ENCODE assay signal across 20 cellular contexts in genomic region chr6:119207973-119208725, GRCh38.
DNase-seq lines count a peak whose midpoint lies in the region; FAIRE-seq lines count a peak whose summit lies in the region.
"Had no signal": no experiment of that assay in that cellular context is flagged by ENCODE, and none has a peak within 500 bp of the region (broad histone marks: within the 10 kb centered on the region; RNA-seq: fewer than 3 reads in every experiment).

No MANE protein-coding gene starts in this region.

- CTCF ChIA-PET in CD4-positive, alpha-beta memory T cell (lab: Charles Lee; ENCODE audit: partially characterized antibody), result no interaction called here

- peaks cover 12 to 13% of the 10 kb centered on the region in 2 donors for H3K36me3 Mint-ChIP-seq in CD4-positive, alpha-beta memory T cell
- H3K36me3 Mint-ChIP-seq: brain had no signal

- intact Hi-C loops in CD4-positive, alpha-beta memory T cell (cut with micrococcal nuclease), result no loop called here

- H3K36me3 ChIP-seq in CD4-positive, alpha-beta memory T cell (ENCODE audit: insufficient read depth, low read length), result no peaks in the 10 kb centered on the region

- H3K27ac ChIP-seq in CD4-positive, alpha-beta memory T cell (ENCODE audit: low read depth, low read length), result no peak overlapping the region

- no peak overlapping the region for H3K27ac Mint-ChIP-seq in CD4-positive, alpha-beta memory T cell
- H3K27ac Mint-ChIP-seq: activated T-helper 1 cell treated with anti-CD3 and anti-CD28 coated beads, Interleukin-12 subunit alpha, Interleukin-12 subunit beta, Interleukin-2, Interleukin-4 antibody, amounts not matched to agents 30 ng/mL and 10 ng/mL and 1 ng/mL, durations not matched to agents 14 hours and 24 hours and 36 hours; CD4-positive, alpha-beta T cell; nephron had no signal

- H3K27me3 Mint-ChIP-seq in CD4-positive, alpha-beta memory T cell, result no peaks in the 10 kb centered on the region
- H3K27me3 Mint-ChIP-seq: brain; CD4-positive, alpha-beta T cell had no signal

- no peaks in the 10 kb centered on the region for H3K27me3 ChIP-seq in CD4-positive, alpha-beta memory T cell (ENCODE audit: insufficient read depth, low read length)
- H3K27me3 ChIP-seq: right lobe of liver had no signal

- no peak overlapping the region for H3K4me3 ChIP-seq in CD4-positive, alpha-beta memory T cell (ENCODE audit: low read length in 2 of 2)
- H3K4me3 ChIP-seq: right lobe of liver had no signal

- H3K4me1 Mint-ChIP-seq in CD4-positive, alpha-beta memory T cell, result peaks cover 0 to 5% (median 0%) of the 10 kb centered on the region in 4 donors

- POLR2A ChIA-PET in CD4-positive, alpha-beta memory T cell (lab: Charles Lee; ENCODE audit: partially characterized antibody), result no interaction called here

- DNase-seq in GM04503 (ENCODE audit: low read depth) (peak; percentile 31), NCI-H446 treated with DMSO at 0.1 percent for 48 hours (lab: John Stamatoyannopoulos, UW) (peak; percentile 8), renal cortical epithelial cell (ENCODE audit: low read depth) (peak; percentile 73), RPMI8226 (no peak), mesenteric fat pad (ENCODE audit: low spot score) (no peak)
- DNase-seq in CD4-positive, alpha-beta memory T cell, result no peak
- DNase-seq: activated CD4-positive, alpha-beta T cell treated with anti-CD3 and anti-CD28 coated beads for 48 hours; CD4-positive, alpha-beta T cell; hippocampal formation; left ventricle myocardium superior; NCI-H2171 treated with DMSO at 0.1 percent for 48 hours; right lobe of liver; stimulated activated naive CD4-positive, alpha-beta T cell treated with Interleukin-2 at 50 U/mL for 16 hours; T-helper 1 cell had no signal

- no peak overlapping the region for H3K4me3 Mint-ChIP-seq in CD4-positive, alpha-beta memory T cell
- H3K4me3 Mint-ChIP-seq: activated T-helper 1 cell treated with anti-CD3 and anti-CD28 coated beads, Interleukin-12 subunit alpha, Interleukin-12 subunit beta, Interleukin-2, Interleukin-4 antibody, amounts not matched to agents 30 ng/mL and 10 ng/mL and 1 ng/mL, durations not matched to agents 14 hours and 24 hours and 36 hours; brain; CD4-positive, alpha-beta T cell; nephron had no signal

- peak; percentile 90 for FAIRE-seq in endometrium (lab: Jason Lieb, UNC)
- FAIRE-seq: G401.6, H1 had no signal

- H3K9me3 ChIP-seq in CD4-positive, alpha-beta memory T cell (ENCODE audit: control insufficient read depth in 1 of 2, low read length in 2 of 2), result no peaks in the 10 kb centered on the region
- H3K9me3 ChIP-seq: right lobe of liver had no signal

- H3K9me3 Mint-ChIP-seq in CD4-positive, alpha-beta memory T cell, result peaks cover 0 to 2% (median 0%) of the 10 kb centered on the region in 8 donors
- H3K9me3 Mint-ChIP-seq: activated T-helper 1 cell treated with anti-CD3 and anti-CD28 coated beads, Interleukin-12 subunit alpha, Interleukin-12 subunit beta, Interleukin-2, Interleukin-4 antibody, amounts not matched to agents 30 ng/mL and 10 ng/mL and 1 ng/mL, durations not matched to agents 14 hours and 24 hours and 36 hours; brain; CD4-positive, alpha-beta T cell; nephron had no signal

- no peaks in the 10 kb centered on the region for H3K4me1 ChIP-seq in CD4-positive, alpha-beta memory T cell (ENCODE audit: insufficient read depth, low read length)

Comparison
In these comparisons a context has a peak if more than half of its experiments do, and no peak if none do; other contexts are left out.
1. DNase-seq: peak in GM04503 (single experiment), NCI-H446 treated with DMSO at 0.1 percent for 48 hours (single experiment) and renal cortical epithelial cell (single experiment); none in RPMI8226 (single experiment), CD4-positive, alpha-beta memory T cell (0 of 5) and mesenteric fat pad (single experiment).